Comparison of ENCODE assay signal across 8 cellular contexts in genomic region chr1:100267284-100267683, GRCh38. TPM values are rescaled to one million over a fixed set of nuclear protein-coding genes. Genes with fewer than 3 reads are reported as not detected.
DNase-seq lines count a peak whose midpoint lies in the region; TF ChIP-seq lines count a peak whose summit lies in the region.

No MANE protein-coding gene starts in this region.

- in situ Hi-C loops in HAP-1 (cut with MboI; ENCODE audit: low sequenced_read_pairs) = no loop called here

- DNase-seq in HAP-1 (ENCODE audit: low spot score in 2 of 2) = no peak
- no peak for DNase-seq in fibroblast of villous mesenchyme (ENCODE audit: low read depth)
- no peak for DNase-seq in epidermal melanocyte (ENCODE audit: insufficient read length, low spot score)
- DNase-seq in H7 = no peak
- DNase-seq in NCI-H1105 (lab: John Stamatoyannopoulos, UW) = no peak
- no peak for DNase-seq in central memory CD4-positive, alpha-beta T cell

- no peak for TF ChIP-seq CTCF in VCaP (conservative IDR thresholded peaks at IDR 0.05)
- TF ChIP-seq CTCF in fibroblast of villous mesenchyme (IDR thresholded peaks at IDR 0.05; ENCODE audit: insufficient read depth, low read depth, low read length) = no peak

- H3K9me3 ChIP-seq in HAP-1 (peaks cover 2% of the 10 kb centered on the region; the same call in 1 of the 2 replicates), skeletal muscle satellite cell (replicated peaks; ENCODE audit: low read length) (no peaks in the 10 kb centered on the region)

- peak overlapping the region; percentile 83 for H3K4me2 ChIP-seq in skeletal muscle satellite cell (ENCODE audit: low read length)

- H3K9ac ChIP-seq in skeletal muscle satellite cell (ENCODE audit: low read depth, low read length) = peak overlapping the region; percentile 93

- H3K4me3 ChIP-seq in HAP-1 (peak overlapping the region; percentile 74), fibroblast of villous mesenchyme (ENCODE audit: low read depth, low read length) (peak overlapping the region; percentile 98), skeletal muscle satellite cell (ENCODE audit: low read length) (peak overlapping the region; percentile 88), H7 (ENCODE audit: insufficient read depth, low read depth, low read length) (no peak overlapping the region)

- H3K27me3 ChIP-seq in HAP-1 (ENCODE audit: low read depth) = no peaks in the 10 kb centered on the region
- H3K27me3 ChIP-seq in skeletal muscle satellite cell (ENCODE audit: control insufficient read depth, insufficient read depth, low read length) = no peaks in the 10 kb centered on the region
- no peaks in the 10 kb centered on the region; the same call in 1 of the 2 replicates for H3K27me3 ChIP-seq in H7 (ENCODE audit: control insufficient read depth, insufficient read depth, low read length)

- H3K4me1 ChIP-seq in HAP-1 (peaks cover 8% of the 10 kb centered on the region), skeletal muscle satellite cell (ENCODE audit: control insufficient read depth, insufficient read depth, low read length) (peaks cover 10% of the 10 kb centered on the region)

- peak overlapping the region; percentile 86; the same call in 1 of the 2 replicates for H3K27ac ChIP-seq in VCaP

- peaks cover 44% of the 10 kb centered on the region for H3K36me3 ChIP-seq in HAP-1 (replicated peaks)
- peaks cover 39% of the 10 kb centered on the region for H3K36me3 ChIP-seq in skeletal muscle satellite cell (ENCODE audit: insufficient read depth, low read length)
- peaks cover 16% of the 10 kb centered on the region for H3K36me3 ChIP-seq in H7 (replicated peaks; ENCODE audit: control insufficient read depth, insufficient read depth, low read length)

RNA-seq across cellular contexts. Expression of gene RTCA, which starts 1.3 kb away (rescaled TPM):
- 31.1 and 32.5 TPM in 2 replicates for total RNA-seq in fibroblast of villous mesenchyme
- total RNA-seq in skeletal muscle satellite cell (2012; rRNA removed) = 46.1 and 52.0 TPM in 2 replicates
- total RNA-seq in H7 (2014; rRNA removed; shearing (Covaris generic)) = 44.2 and 52.8 TPM in 2 replicates

RNA-seq across cellular contexts. Expression of gene DBT, which starts 17.6 kb away (rescaled TPM):
- 4.2 and 6.0 TPM in 2 replicates for total RNA-seq in fibroblast of villous mesenchyme
- 4.8 and 6.6 TPM in 2 replicates for total RNA-seq in skeletal muscle satellite cell (2012; rRNA removed)
- total RNA-seq in H7 (2014; rRNA removed; shearing (Covaris generic)) = 10.6 and 13.0 TPM in 2 replicates
